ENCODE assay signal across 2 cellular contexts in genomic region chr19:55071913-55072312, GRCh38.
TF ChIP-seq lines count a peak whose summit lies in the region.

No MANE protein-coding gene starts in this region.

TF ChIP-seq in SK-N-SH, 30 proteins besides CTCF, POLR2A, EP300 and RAD21 (continued from another document):
- TF ChIP-seq IRF3 (IDR thresholded peaks at IDR 0.05; ENCODE audit: low read depth, low read length) (no peak), REST (IDR thresholded peaks at IDR 0.05; ENCODE audit: low read depth, low read length) (no peak)

TF ChIP-seq in SK-N-SH treated with all-trans-retinoic acid at 6 μM for 48 hours, 23 proteins besides CTCF, POLR2A, EP300 and RAD21 (continued from another document):
- TF ChIP-seq, protein P1, sequence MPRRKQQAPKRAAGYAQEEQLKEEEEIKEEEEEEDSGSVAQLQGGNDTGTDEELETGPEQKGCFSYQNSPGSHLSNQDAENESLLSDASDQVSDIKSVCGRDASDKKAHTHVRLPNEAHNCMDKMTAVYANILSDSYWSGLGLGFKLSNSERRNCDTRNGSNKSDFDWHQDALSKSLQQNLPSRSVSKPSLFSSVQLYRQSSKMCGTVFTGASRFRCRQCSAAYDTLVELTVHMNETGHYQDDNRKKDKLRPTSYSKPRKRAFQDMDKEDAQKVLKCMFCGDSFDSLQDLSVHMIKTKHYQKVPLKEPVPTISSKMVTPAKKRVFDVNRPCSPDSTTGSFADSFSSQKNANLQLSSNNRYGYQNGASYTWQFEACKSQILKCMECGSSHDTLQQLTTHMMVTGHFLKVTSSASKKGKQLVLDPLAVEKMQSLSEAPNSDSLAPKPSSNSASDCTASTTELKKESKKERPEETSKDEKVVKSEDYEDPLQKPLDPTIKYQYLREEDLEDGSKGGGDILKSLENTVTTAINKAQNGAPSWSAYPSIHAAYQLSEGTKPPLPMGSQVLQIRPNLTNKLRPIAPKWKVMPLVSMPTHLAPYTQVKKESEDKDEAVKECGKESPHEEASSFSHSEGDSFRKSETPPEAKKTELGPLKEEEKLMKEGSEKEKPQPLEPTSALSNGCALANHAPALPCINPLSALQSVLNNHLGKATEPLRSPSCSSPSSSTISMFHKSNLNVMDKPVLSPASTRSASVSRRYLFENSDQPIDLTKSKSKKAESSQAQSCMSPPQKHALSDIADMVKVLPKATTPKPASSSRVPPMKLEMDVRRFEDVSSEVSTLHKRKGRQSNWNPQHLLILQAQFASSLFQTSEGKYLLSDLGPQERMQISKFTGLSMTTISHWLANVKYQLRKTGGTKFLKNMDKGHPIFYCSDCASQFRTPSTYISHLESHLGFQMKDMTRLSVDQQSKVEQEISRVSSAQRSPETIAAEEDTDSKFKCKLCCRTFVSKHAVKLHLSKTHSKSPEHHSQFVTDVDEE (CRISPR knock-in tag; IDR thresholded peaks at IDR 0.05) = no peak
- TF ChIP-seq ARNTL (CRISPR knock-in tag; IDR thresholded peaks at IDR 0.05; ENCODE audit: borderline replicate concordance, low read depth) (no peak), ZFP30 (CRISPR knock-in tag; IDR thresholded peaks at IDR 0.05) (no peak), SNAI2 (CRISPR knock-in tag; IDR thresholded peaks at IDR 0.05) (no peak), ZNF70 (CRISPR knock-in tag; IDR thresholded peaks at IDR 0.05) (no peak), TOX (CRISPR knock-in tag; IDR thresholded peaks at IDR 0.05; ENCODE audit: borderline replicate concordance) (no peak), ISL1 (CRISPR knock-in tag; IDR thresholded peaks at IDR 0.05) (no peak), ZNF8 (CRISPR knock-in tag; IDR thresholded peaks at IDR 0.05) (no peak), ZFP3 (CRISPR knock-in tag; IDR thresholded peaks at IDR 0.05) (no peak), OSR1 (CRISPR knock-in tag; IDR thresholded peaks at IDR 0.05) (no peak), ESRRG (CRISPR knock-in tag; IDR thresholded peaks at IDR 0.05) (no peak), CSDC2 (CRISPR knock-in tag; IDR thresholded peaks at IDR 0.05) (no peak), RARB (CRISPR knock-in tag; IDR thresholded peaks at IDR 0.05) (no peak), CREB5 (CRISPR knock-in tag; IDR thresholded peaks at IDR 0.05; ENCODE audit: low read depth) (no peak), ZNF565 (CRISPR knock-in tag; conservative IDR thresholded peaks at IDR 0.05; ENCODE audit: low read depth) (no peak)
- TF ChIP-seq, protein P2, sequence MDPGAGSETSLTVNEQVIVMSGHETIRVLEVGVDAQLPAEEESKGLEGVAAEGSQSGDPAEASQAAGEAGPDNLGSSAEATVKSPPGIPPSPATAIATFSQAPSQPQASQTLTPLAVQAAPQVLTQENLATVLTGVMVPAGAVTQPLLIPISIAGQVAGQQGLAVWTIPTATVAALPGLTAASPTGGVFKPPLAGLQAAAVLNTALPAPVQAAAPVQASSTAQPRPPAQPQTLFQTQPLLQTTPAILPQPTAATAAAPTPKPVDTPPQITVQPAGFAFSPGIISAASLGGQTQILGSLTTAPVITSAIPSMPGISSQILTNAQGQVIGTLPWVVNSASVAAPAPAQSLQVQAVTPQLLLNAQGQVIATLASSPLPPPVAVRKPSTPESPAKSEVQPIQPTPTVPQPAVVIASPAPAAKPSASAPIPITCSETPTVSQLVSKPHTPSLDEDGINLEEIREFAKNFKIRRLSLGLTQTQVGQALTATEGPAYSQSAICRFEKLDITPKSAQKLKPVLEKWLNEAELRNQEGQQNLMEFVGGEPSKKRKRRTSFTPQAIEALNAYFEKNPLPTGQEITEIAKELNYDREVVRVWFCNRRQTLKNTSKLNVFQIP (CRISPR knock-in tag; IDR thresholded peaks at IDR 0.05; ENCODE audit: borderline replicate concordance, low read depth) = no peak
- TF ChIP-seq, protein P3, sequence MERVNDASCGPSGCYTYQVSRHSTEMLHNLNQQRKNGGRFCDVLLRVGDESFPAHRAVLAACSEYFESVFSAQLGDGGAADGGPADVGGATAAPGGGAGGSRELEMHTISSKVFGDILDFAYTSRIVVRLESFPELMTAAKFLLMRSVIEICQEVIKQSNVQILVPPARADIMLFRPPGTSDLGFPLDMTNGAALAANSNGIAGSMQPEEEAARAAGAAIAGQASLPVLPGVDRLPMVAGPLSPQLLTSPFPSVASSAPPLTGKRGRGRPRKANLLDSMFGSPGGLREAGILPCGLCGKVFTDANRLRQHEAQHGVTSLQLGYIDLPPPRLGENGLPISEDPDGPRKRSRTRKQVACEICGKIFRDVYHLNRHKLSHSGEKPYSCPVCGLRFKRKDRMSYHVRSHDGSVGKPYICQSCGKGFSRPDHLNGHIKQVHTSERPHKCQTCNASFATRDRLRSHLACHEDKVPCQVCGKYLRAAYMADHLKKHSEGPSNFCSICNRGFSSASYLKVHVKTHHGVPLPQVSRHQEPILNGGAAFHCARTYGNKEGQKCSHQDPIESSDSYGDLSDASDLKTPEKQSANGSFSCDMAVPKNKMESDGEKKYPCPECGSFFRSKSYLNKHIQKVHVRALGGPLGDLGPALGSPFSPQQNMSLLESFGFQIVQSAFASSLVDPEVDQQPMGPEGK (CRISPR knock-in tag; IDR thresholded peaks at IDR 0.05; ENCODE audit: borderline replicate concordance) = no peak
- TF ChIP-seq, protein P4, sequence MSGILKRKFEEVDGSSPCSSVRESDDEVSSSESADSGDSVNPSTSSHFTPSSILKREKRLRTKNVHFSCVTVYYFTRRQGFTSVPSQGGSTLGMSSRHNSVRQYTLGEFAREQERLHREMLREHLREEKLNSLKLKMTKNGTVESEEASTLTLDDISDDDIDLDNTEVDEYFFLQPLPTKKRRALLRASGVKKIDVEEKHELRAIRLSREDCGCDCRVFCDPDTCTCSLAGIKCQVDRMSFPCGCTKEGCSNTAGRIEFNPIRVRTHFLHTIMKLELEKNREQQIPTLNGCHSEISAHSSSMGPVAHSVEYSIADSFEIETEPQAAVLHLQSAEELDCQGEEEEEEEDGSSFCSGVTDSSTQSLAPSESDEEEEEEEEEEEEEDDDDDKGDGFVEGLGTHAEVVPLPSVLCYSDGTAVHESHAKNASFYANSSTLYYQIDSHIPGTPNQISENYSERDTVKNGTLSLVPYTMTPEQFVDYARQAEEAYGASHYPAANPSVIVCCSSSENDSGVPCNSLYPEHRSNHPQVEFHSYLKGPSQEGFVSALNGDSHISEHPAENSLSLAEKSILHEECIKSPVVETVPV (CRISPR knock-in tag; IDR thresholded peaks at IDR 0.05) = no peak
